15 cellular contexts compared by ENCODE assay signal in genomic region chr19:2723747-2724146, GRCh38. TPM values are rescaled to one million over a fixed set of nuclear protein-coding genes. Genes with fewer than 3 reads are reported as not detected.
DNase-seq lines count a peak whose midpoint lies in the region; ATAC-seq, FAIRE-seq and TF ChIP-seq lines count a peak whose summit lies in the region.
"Had no signal": no experiment of that assay in that cellular context is flagged by ENCODE, and none has a peak within 500 bp of the region (broad histone marks: within the 10 kb centered on the region; RNA-seq: fewer than 3 reads in every experiment).

No MANE protein-coding gene starts in this region.

- ATAC-seq in left lung, result no peak
- ATAC-seq: effector memory CD8-positive, alpha-beta T cell had no signal

- H3K27me3 Mint-ChIP-seq in astrocyte (ENCODE audit: low read depth, unreplicated experiment), result peaks cover 15% of the 10 kb centered on the region

- no peaks in the 10 kb centered on the region for H3K9me3 Mint-ChIP-seq in astrocyte (ENCODE audit: unreplicated experiment)
- H3K9me3 Mint-ChIP-seq: central memory CD8-positive, alpha-beta T cell; effector memory CD8-positive, alpha-beta T cell; neural crest cell had no signal

- H3K79me2 ChIP-seq in astrocyte (ENCODE audit: insufficient read depth, low read length) (no peaks in the 10 kb centered on the region), parathyroid adenoma (no peaks in the 10 kb centered on the region), OCI-LY7 (ENCODE audit: insufficient read depth, low read depth, low read length) (no peaks in the 10 kb centered on the region)
- H3K79me2 ChIP-seq: hepatocyte had no signal

- H3K4me1 ChIP-seq in astrocyte (ENCODE audit: insufficient read depth, low read length), result peaks cover 22% of the 10 kb centered on the region
- H3K4me1 ChIP-seq in parathyroid adenoma, result peaks cover 18% of the 10 kb centered on the region
- peaks cover 2 to 11% of the 10 kb centered on the region in 2 donors for H3K4me1 ChIP-seq in left lung
- H3K4me1 ChIP-seq in OCI-LY7 (ENCODE audit: insufficient read depth, low read length, poor library complexity, severe bottlenecking), result peaks cover 16% of the 10 kb centered on the region

- H3K4me3 Mint-ChIP-seq in astrocyte (ENCODE audit: unreplicated experiment), result no peak overlapping the region
- H3K4me3 Mint-ChIP-seq: central memory CD8-positive, alpha-beta T cell; effector memory CD8-positive, alpha-beta T cell had no signal

- peaks cover 6% of the 10 kb centered on the region for H3K27me3 ChIP-seq in astrocyte (ENCODE audit: insufficient read depth, low read length)
- H3K27me3 ChIP-seq in parathyroid adenoma (ENCODE audit: control insufficient read depth, insufficient read depth, low read length), result no peaks in the 10 kb centered on the region
- peaks cover 22 to 93% of the 10 kb centered on the region in 2 donors for H3K27me3 ChIP-seq in left lung

- H3K27ac Mint-ChIP-seq in astrocyte (ENCODE audit: unreplicated experiment), result no peak overlapping the region
- H3K27ac Mint-ChIP-seq: effector memory CD8-positive, alpha-beta T cell had no signal

- H3K4me1 Mint-ChIP-seq in astrocyte (ENCODE audit: low read depth, unreplicated experiment), result no peaks in the 10 kb centered on the region

- no peak for FAIRE-seq in astrocyte (lab: Jason Lieb, UNC)

- no peaks in the 10 kb centered on the region for H3K36me3 Mint-ChIP-seq in astrocyte (ENCODE audit: low read depth, unreplicated experiment)

- H3K9me2 ChIP-seq in OCI-LY7 (ENCODE audit: insufficient read depth, low read length), result no peaks in the 10 kb centered on the region

- no TSS peak for BruUV-seq in OCI-LY7 (replicated peaks; lab: Mats Ljungman, UMichigan)

- peak; percentile 20 for DNase-seq in CD1c-positive myeloid dendritic cell (ENCODE audit: extremely low spot score)
- no peak for DNase-seq in astrocyte (ENCODE audit: low read depth)
- no peak for DNase-seq in left lung
- DNase-seq in OCI-LY7 (ENCODE audit: low spot score), result no peak
- DNase-seq in dedifferentiated amniotic fluid mesenchymal stem cell (ENCODE audit: extremely low spot score), result no peak
- DNase-seq: effector memory CD8-positive, alpha-beta T cell; Kasumi-1; NCI-H1092 treated with DMSO at 0.1 percent for 48 hours; NCI-H526 treated with DMSO at 0.1 percent for 48 hours; T-helper 9 cell had no signal

- no peak overlapping the region for H3K9ac ChIP-seq in astrocyte (ENCODE audit: low read length)
- no peak overlapping the region for H3K9ac ChIP-seq in parathyroid adenoma

- peak overlapping the region; percentile 66 for H3K4me2 ChIP-seq in astrocyte (ENCODE audit: low read length)
- no peak overlapping the region for H3K4me2 ChIP-seq in parathyroid adenoma (ENCODE audit: low read length)
- H3K4me2 ChIP-seq in OCI-LY7 (ENCODE audit: low read length), result no peak overlapping the region
- H3K4me2 ChIP-seq: hepatocyte had no signal

- CTCF ChIA-PET in OCI-LY7 (lab: Charles Lee; ENCODE audit: unreplicated experiment), result no interaction called here

- H4K20me1 ChIP-seq in astrocyte (ENCODE audit: insufficient read depth, low read length), result no peaks in the 10 kb centered on the region
- H4K20me1 ChIP-seq in OCI-LY7 (ENCODE audit: insufficient read depth, low read length), result no peaks in the 10 kb centered on the region

- no peaks in the 10 kb centered on the region for H3K9me3 ChIP-seq in astrocyte (ENCODE audit: insufficient read depth, low read depth, low read length)
- no peaks in the 10 kb centered on the region for H3K9me3 ChIP-seq in parathyroid adenoma (ENCODE audit: control insufficient read depth, low read length)
- H3K9me3 ChIP-seq in left lung, result no peaks in the 10 kb centered on the region
- no peaks in the 10 kb centered on the region for H3K9me3 ChIP-seq in OCI-LY7 (ENCODE audit: low read length)
- H3K9me3 ChIP-seq: adrenal gland had no signal

- no peak for TF ChIP-seq CTCF in astrocyte (IDR thresholded peaks at IDR 0.05; ENCODE audit: insufficient read depth, low read depth, low read length)
- no peak for TF ChIP-seq CTCF in parathyroid adenoma (IDR thresholded peaks at IDR 0.05)
- TF ChIP-seq CTCF in left lung (IDR thresholded peaks at IDR 0.05), result no peak
- TF ChIP-seq CTCF in OCI-LY7 (conservative IDR thresholded peaks at IDR 0.05; ENCODE audit: low read length), result no peak

- POLR2A ChIA-PET in OCI-LY7 (lab: Charles Lee), result no interaction called here

- H3K27ac ChIP-seq in astrocyte (ENCODE audit: low read depth, low read length) (no peak overlapping the region), parathyroid adenoma (no peak overlapping the region), left lung (no peak overlapping the region), OCI-LY7 (ENCODE audit: low read depth, low read length, poor library complexity, severe bottlenecking) (no peak overlapping the region)
- H3K27ac ChIP-seq: hepatocyte had no signal

- H3K36me3 ChIP-seq in astrocyte (ENCODE audit: insufficient read depth, low read length) (no peaks in the 10 kb centered on the region), parathyroid adenoma (ENCODE audit: control insufficient read depth, insufficient read depth, low read length) (no peaks in the 10 kb centered on the region), left lung (no peaks in the 10 kb centered on the region), OCI-LY7 (ENCODE audit: insufficient read depth, low read length) (no peaks in the 10 kb centered on the region)
- H3K36me3 ChIP-seq: adrenal gland had no signal

- intact Hi-C loops in left lung (cut with DNase I) (no loop called here), OCI-LY7 (cut with micrococcal nuclease; ENCODE audit: unreplicated experiment) (no loop called here)

- H2AFZ ChIP-seq in astrocyte (ENCODE audit: low read depth, low read length) (no peak overlapping the region), parathyroid adenoma (peak overlapping the region; percentile 94), OCI-LY7 (ENCODE audit: low read length) (no peak overlapping the region)
- H2AFZ ChIP-seq: hepatocyte had no signal

- no peak overlapping the region for H3K4me3 ChIP-seq in astrocyte (ENCODE audit: insufficient read depth, low read depth, low read length)
- no peak overlapping the region for H3K4me3 ChIP-seq in parathyroid adenoma (ENCODE audit: low read depth, low read length)
- no peak overlapping the region for H3K4me3 ChIP-seq in left lung
- no peak overlapping the region for H3K4me3 ChIP-seq in OCI-LY7 (ENCODE audit: low read depth, low read length, poor library complexity, severe bottlenecking)
- H3K4me3 ChIP-seq: adrenal gland, hepatocyte had no signal

RNA-seq across cellular contexts. Expression of gene DIRAS1, which starts 2.6 kb away (rescaled TPM):
- 5.9 and 9.3 TPM in 2 replicates for total RNA-seq in astrocyte
- total RNA-seq in left lung, result 1 to 10 TPM in 1 of 2 donors, under 1 TPM in 1; 0.71 to 2.0 TPM
- total RNA-seq in OCI-LY7 (2014; rRNA removed; shearing (Covaris generic)), result 0.10 TPM in 1 of 2 replicates, not detected in the other
- total RNA-seq in OCI-LY7 (2022), result 0.52 TPM in 1 of 2 replicates, not detected in the other

RNA-seq across cellular contexts. Expression of gene SLC39A3, which starts 16.1 kb away (rescaled TPM):
- total RNA-seq in astrocyte (30.0 and 38.0 TPM in 2 replicates), left lung (10 to 100 TPM; 28.4 to 33.6 TPM), OCI-LY7 (2022) (38.6 and 46.8 TPM in 2 replicates)
- total RNA-seq in OCI-LY7 (2014; rRNA removed; shearing (Covaris generic)), result 33.3 and 45.6 TPM in 2 replicates

RNA-seq across cellular contexts. Expression of gene GNG7, which starts 21.3 kb away (rescaled TPM):
- total RNA-seq in astrocyte, result 1.8 and 2.4 TPM in 2 replicates
- 1 to 10 TPM; 3.8 to 5.7 TPM for total RNA-seq in left lung
- 14.2 and 15.3 TPM in 2 replicates for total RNA-seq in OCI-LY7 (2014; rRNA removed; shearing (Covaris generic))
- 13.9 and 15.6 TPM in 2 replicates for total RNA-seq in OCI-LY7 (2022)

RNA-seq across cellular contexts. Expression of gene SGTA, which starts 59.3 kb away (rescaled TPM):
- 69.0 and 76.1 TPM in 2 replicates for total RNA-seq in astrocyte
- 10 to 100 TPM; 39.6 to 46.3 TPM for total RNA-seq in left lung
- total RNA-seq in OCI-LY7 (2014; rRNA removed; shearing (Covaris generic)), result 67.5 and 82.4 TPM in 2 replicates
- 68.2 and 70.9 TPM in 2 replicates for total RNA-seq in OCI-LY7 (2022)
